Comparison of ENCODE assay signal across 1 cellular context in the genomic region with DNA sequence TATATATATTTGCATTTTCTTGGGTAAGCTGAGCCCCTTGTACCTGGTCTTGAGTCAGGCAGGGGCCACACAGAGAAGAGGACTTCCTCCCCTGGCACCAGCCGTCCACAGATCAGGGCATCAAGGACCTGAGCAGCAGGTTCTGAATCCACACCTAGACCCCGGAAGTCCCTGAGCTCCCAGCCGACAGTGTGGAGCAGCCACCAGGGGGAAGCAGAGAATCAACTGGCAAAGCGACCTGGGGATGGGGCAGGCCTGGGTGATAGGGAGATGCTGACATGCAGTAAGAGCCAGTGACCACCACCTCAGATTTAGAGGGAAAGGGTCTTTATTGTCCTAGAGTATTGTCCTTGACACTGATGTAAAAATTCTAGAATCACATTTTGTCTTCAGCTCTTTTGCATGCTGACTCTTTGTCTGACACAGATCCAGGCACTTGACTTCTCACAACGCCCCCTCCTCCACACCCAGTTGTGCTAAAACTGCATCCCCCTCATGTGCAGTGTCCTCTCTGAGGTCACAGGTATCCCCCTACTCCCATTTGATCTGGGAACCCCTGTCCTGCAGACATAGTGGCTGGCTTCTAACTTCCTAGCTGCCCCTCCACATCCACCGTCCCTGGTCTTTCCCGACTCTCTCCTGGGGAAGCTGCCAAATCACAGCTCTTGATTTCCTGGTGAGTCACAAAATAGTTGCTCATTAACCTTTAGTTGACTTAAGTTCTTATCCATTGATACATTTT.
TF ChIP-seq lines count a peak whose summit lies in the region.

No MANE protein-coding gene starts in this region.

TF ChIP-seq in K562, 482 proteins besides CTCF, POLR2A, EP300 and RAD21 (continued from another document and continues in another):
- TF ChIP-seq, protein P1, sequence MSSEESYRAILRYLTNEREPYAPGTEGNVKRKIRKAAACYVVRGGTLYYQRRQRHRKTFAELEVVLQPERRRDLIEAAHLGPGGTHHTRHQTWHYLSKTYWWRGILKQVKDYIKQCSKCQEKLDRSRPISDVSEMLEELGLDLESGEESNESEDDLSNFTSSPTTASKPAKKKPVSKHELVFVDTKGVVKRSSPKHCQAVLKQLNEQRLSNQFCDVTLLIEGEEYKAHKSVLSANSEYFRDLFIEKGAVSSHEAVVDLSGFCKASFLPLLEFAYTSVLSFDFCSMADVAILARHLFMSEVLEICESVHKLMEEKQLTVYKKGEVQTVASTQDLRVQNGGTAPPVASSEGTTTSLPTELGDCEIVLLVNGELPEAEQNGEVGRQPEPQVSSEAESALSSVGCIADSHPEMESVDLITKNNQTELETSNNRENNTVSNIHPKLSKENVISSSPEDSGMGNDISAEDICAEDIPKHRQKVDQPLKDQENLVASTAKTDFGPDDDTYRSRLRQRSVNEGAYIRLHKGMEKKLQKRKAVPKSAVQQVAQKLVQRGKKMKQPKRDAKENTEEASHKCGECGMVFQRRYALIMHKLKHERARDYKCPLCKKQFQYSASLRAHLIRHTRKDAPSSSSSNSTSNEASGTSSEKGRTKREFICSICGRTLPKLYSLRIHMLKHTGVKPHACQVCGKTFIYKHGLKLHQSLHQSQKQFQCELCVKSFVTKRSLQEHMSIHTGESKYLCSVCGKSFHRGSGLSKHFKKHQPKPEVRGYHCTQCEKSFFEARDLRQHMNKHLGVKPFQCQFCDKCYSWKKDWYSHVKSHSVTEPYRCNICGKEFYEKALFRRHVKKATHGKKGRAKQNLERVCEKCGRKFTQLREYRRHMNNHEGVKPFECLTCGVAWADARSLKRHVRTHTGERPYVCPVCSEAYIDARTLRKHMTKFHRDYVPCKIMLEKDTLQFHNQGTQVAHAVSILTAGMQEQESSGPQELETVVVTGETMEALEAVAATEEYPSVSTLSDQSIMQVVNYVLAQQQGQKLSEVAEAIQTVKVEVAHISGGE (CRISPR knock-in tag; IDR thresholded peaks at IDR 0.05): no peak
- TF ChIP-seq, protein P2, sequence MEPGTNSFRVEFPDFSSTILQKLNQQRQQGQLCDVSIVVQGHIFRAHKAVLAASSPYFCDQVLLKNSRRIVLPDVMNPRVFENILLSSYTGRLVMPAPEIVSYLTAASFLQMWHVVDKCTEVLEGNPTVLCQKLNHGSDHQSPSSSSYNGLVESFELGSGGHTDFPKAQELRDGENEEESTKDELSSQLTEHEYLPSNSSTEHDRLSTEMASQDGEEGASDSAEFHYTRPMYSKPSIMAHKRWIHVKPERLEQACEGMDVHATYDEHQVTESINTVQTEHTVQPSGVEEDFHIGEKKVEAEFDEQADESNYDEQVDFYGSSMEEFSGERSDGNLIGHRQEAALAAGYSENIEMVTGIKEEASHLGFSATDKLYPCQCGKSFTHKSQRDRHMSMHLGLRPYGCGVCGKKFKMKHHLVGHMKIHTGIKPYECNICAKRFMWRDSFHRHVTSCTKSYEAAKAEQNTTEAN (CRISPR knock-in tag; IDR thresholded peaks at IDR 0.05): no peak
- TF ChIP-seq, protein P3, sequence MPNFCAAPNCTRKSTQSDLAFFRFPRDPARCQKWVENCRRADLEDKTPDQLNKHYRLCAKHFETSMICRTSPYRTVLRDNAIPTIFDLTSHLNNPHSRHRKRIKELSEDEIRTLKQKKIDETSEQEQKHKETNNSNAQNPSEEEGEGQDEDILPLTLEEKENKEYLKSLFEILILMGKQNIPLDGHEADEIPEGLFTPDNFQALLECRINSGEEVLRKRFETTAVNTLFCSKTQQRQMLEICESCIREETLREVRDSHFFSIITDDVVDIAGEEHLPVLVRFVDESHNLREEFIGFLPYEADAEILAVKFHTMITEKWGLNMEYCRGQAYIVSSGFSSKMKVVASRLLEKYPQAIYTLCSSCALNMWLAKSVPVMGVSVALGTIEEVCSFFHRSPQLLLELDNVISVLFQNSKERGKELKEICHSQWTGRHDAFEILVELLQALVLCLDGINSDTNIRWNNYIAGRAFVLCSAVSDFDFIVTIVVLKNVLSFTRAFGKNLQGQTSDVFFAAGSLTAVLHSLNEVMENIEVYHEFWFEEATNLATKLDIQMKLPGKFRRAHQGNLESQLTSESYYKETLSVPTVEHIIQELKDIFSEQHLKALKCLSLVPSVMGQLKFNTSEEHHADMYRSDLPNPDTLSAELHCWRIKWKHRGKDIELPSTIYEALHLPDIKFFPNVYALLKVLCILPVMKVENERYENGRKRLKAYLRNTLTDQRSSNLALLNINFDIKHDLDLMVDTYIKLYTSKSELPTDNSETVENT (CRISPR knock-in tag; IDR thresholded peaks at IDR 0.05): peak; percentile 21; the same call in 1 of the 2 replicates
- TF ChIP-seq GABPB1 (CRISPR knock-in tag; IDR thresholded peaks at IDR 0.05) (no peak), SMARCA5 (IDR thresholded peaks at IDR 0.05) (no peak), PURB (CRISPR knock-in tag; IDR thresholded peaks at IDR 0.05; ENCODE audit: low read depth) (0 out of 2 replicates have a peak, but pooled peaks have one; percentile 12), SMAD2 (IDR thresholded peaks at IDR 0.05; ENCODE audit: low read depth, low read length) (peak; percentile 87; the same call in 1 of the 2 replicates), BCOR (IDR thresholded peaks at IDR 0.05) (no peak), RBM14 (IDR thresholded peaks at IDR 0.05; ENCODE audit: borderline replicate concordance, insufficient read depth, low read depth, low read length) (no peak), ESRRA (IDR thresholded peaks at IDR 0.05; ENCODE audit: borderline replicate concordance, low read depth) (peak; percentile 54), TCF7L2 (IDR thresholded peaks at IDR 0.05; ENCODE audit: low read depth, low read length) (no peak), SLC30A9 (CRISPR knock-in tag; IDR thresholded peaks at IDR 0.05) (no peak), HSF4 (CRISPR knock-in tag; IDR thresholded peaks at IDR 0.05; ENCODE audit: borderline replicate concordance) (no peak), JUN (IDR thresholded peaks at IDR 0.05; ENCODE audit: borderline replicate concordance, low read depth, low read length) (peak; percentile 79; the same call in 1 of the 2 replicates), JUN (CRISPR knock-in tag; IDR thresholded peaks at IDR 0.05; ENCODE audit: borderline replicate concordance) (no peak), MAFK (IDR thresholded peaks at IDR 0.05; ENCODE audit: low read length) (peak; percentile 42; the same call in 1 of the 2 replicates), ZBTB7A (IDR thresholded peaks at IDR 0.05; ENCODE audit: borderline replicate concordance, control insufficient read depth, low read depth, low read length) (no peak), PRMT5 (CRISPR knock-in tag; IDR thresholded peaks at IDR 0.05) (no peak), POLR3A (IDR thresholded peaks at IDR 0.05; ENCODE audit: borderline replicate concordance, extremely low read depth, insufficient read depth, insufficient read length) (no peak), ETV6 (IDR thresholded peaks at IDR 0.05; ENCODE audit: borderline replicate concordance in 1 of 2, low read depth in 2 of 2, low read length in 1 of 2) (no peak), ETV6 (CRISPR knock-in tag; IDR thresholded peaks at IDR 0.05; ENCODE audit: borderline replicate concordance) (no peak), SMAD1 (IDR thresholded peaks at IDR 0.05; ENCODE audit: low read depth, low read length, partially characterized antibody) (peak; percentile 19), ZNF24 (IDR thresholded peaks at IDR 0.05) (0 out of 2 replicates have a peak, but pooled peaks have one; percentile 14), ZNF143 (CRISPR knock-in tag; IDR thresholded peaks at IDR 0.05) (0 out of 2 replicates have a peak, but pooled peaks have one; percentile 11), EP400 (IDR thresholded peaks at IDR 0.05) (no peak), JUNB (CRISPR knock-in tag; conservative IDR thresholded peaks at IDR 0.05) (no peak), RBM39 (optimal IDR thresholded peaks at IDR 0.05; ENCODE audit: low read depth, low read length) (peak; percentile 96), MYC (IDR thresholded peaks at IDR 0.05; ENCODE audit: low read depth, low read length) (peak; percentile 33; the same call in 1 of the 2 replicates), MYC (CRISPR knock-in tag; IDR thresholded peaks at IDR 0.05; ENCODE audit: borderline replicate concordance, low read depth) (0 out of 2 replicates have a peak, but pooled peaks have one; percentile 85), CXXC5 (CRISPR knock-in tag; IDR thresholded peaks at IDR 0.05) (no peak), DPF2 (IDR thresholded peaks at IDR 0.05) (no peak; the same call in 1 of the 2 replicates), NFYB (IDR thresholded peaks at IDR 0.05; ENCODE audit: extremely low read depth, insufficient read length) (no peak), RFX7 (CRISPR knock-in tag; IDR thresholded peaks at IDR 0.05) (peak; percentile 84; the same call in 1 of the 2 replicates), RCOR1 (IDR thresholded peaks at IDR 0.05; ENCODE audit: borderline replicate concordance in 1 of 2, low read depth in 2 of 2, low read length in 2 of 2) (peak in 1 of 2 experiments; percentile 97; a peak in 2 of 4 replicates), SRSF1 (IDR thresholded peaks at IDR 0.05; ENCODE audit: low read depth, low read length) (no peak), ZBTB1 (CRISPR knock-in tag; IDR thresholded peaks at IDR 0.05; ENCODE audit: borderline replicate concordance, low read depth) (no peak)
- TF ChIP-seq, protein P4, sequence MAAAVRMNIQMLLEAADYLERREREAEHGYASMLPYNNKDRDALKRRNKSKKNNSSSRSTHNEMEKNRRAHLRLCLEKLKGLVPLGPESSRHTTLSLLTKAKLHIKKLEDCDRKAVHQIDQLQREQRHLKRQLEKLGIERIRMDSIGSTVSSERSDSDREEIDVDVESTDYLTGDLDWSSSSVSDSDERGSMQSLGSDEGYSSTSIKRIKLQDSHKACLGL (CRISPR knock-in tag; IDR thresholded peaks at IDR 0.05; ENCODE audit: borderline replicate concordance, poor library complexity, severe bottlenecking): peak; percentile 46
- TF ChIP-seq, protein P5, sequence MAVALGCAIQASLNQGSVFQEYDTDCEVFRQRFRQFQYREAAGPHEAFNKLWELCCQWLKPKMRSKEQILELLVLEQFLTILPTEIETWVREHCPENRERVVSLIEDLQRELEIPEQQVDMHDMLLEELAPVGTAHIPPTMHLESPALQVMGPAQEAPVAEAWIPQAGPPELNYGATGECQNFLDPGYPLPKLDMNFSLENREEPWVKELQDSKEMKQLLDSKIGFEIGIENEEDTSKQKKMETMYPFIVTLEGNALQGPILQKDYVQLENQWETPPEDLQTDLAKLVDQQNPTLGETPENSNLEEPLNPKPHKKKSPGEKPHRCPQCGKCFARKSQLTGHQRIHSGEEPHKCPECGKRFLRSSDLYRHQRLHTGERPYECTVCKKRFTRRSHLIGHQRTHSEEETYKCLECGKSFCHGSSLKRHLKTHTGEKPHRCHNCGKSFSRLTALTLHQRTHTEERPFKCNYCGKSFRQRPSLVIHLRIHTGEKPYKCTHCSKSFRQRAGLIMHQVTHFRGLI (CRISPR knock-in tag; IDR thresholded peaks at IDR 0.05): no peak
- TF ChIP-seq, protein P6, sequence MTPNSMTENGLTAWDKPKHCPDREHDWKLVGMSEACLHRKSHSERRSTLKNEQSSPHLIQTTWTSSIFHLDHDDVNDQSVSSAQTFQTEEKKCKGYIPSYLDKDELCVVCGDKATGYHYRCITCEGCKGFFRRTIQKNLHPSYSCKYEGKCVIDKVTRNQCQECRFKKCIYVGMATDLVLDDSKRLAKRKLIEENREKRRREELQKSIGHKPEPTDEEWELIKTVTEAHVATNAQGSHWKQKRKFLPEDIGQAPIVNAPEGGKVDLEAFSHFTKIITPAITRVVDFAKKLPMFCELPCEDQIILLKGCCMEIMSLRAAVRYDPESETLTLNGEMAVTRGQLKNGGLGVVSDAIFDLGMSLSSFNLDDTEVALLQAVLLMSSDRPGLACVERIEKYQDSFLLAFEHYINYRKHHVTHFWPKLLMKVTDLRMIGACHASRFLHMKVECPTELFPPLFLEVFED (CRISPR knock-in tag; conservative IDR thresholded peaks at IDR 0.05): no peak
- TF ChIP-seq, protein P7, sequence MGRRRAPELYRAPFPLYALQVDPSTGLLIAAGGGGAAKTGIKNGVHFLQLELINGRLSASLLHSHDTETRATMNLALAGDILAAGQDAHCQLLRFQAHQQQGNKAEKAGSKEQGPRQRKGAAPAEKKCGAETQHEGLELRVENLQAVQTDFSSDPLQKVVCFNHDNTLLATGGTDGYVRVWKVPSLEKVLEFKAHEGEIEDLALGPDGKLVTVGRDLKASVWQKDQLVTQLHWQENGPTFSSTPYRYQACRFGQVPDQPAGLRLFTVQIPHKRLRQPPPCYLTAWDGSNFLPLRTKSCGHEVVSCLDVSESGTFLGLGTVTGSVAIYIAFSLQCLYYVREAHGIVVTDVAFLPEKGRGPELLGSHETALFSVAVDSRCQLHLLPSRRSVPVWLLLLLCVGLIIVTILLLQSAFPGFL (CRISPR knock-in tag; IDR thresholded peaks at IDR 0.05): no peak
- TF ChIP-seq, protein P8, sequence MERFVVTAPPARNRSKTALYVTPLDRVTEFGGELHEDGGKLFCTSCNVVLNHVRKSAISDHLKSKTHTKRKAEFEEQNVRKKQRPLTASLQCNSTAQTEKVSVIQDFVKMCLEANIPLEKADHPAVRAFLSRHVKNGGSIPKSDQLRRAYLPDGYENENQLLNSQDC (CRISPR knock-in tag; IDR thresholded peaks at IDR 0.05): no peak
- TF ChIP-seq, protein P9, sequence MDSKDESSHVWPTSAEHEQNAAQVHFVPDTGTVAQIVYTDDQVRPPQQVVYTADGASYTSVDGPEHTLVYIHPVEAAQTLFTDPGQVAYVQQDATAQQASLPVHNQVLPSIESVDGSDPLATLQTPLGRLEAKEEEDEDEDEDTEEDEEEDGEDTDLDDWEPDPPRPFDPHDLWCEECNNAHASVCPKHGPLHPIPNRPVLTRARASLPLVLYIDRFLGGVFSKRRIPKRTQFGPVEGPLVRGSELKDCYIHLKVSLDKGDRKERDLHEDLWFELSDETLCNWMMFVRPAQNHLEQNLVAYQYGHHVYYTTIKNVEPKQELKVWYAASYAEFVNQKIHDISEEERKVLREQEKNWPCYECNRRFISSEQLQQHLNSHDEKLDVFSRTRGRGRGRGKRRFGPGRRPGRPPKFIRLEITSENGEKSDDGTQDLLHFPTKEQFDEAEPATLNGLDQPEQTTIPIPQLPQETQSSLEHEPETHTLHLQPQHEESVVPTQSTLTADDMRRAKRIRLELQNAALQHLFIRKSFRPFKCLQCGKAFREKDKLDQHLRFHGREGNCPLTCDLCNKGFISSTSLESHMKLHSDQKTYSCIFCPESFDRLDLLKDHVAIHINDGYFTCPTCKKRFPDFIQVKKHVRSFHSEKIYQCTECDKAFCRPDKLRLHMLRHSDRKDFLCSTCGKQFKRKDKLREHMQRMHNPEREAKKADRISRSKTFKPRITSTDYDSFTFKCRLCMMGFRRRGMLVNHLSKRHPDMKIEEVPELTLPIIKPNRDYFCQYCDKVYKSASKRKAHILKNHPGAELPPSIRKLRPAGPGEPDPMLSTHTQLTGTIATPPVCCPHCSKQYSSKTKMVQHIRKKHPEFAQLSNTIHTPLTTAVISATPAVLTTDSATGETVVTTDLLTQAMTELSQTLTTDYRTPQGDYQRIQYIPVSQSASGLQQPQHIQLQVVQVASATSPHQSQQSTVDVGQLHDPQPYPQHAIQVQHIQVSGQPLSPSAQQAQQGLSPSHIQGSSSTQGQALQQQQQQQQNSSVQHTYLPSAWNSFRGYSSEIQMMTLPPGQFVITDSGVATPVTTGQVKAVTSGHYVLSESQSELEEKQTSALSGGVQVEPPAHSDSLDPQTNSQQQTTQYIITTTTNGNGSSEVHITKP (IDR thresholded peaks at IDR 0.05; ENCODE audit: partially characterized antibody): no peak
- TF ChIP-seq, protein P10, sequence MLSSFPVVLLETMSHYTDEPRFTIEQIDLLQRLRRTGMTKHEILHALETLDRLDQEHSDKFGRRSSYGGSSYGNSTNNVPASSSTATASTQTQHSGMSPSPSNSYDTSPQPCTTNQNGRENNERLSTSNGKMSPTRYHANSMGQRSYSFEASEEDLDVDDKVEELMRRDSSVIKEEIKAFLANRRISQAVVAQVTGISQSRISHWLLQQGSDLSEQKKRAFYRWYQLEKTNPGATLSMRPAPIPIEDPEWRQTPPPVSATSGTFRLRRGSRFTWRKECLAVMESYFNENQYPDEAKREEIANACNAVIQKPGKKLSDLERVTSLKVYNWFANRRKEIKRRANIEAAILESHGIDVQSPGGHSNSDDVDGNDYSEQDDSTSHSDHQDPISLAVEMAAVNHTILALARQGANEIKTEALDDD (IDR thresholded peaks at IDR 0.05): no peak
